In genomic region chr1:229627003-229627402, GRCh38 we compare ENCODE assay signal across 8 cellular contexts. TPM values are rescaled to one million over a fixed set of nuclear protein-coding genes. Genes with fewer than 3 reads are reported as not detected.
DNase-seq lines count a peak whose midpoint lies in the region; ATAC-seq and TF ChIP-seq lines count a peak whose summit lies in the region.

No MANE protein-coding gene starts in this region.

- no peak for ATAC-seq in stimulated activated naive CD8-positive, alpha-beta T cell treated with anti-CD3 and anti-CD28 coated beads, Interleukin-15, Interleukin-2, amounts not matched to agents 100 U/mL and 50 U/mL, for 24 hours
- ATAC-seq in memory B cell (ENCODE audit: low read depth) (no peak), aorta (ENCODE audit: low FRiP score) (no peak), GM21528 (IDR thresholded peaks at IDR 0.05; ENCODE audit: low FRiP score, unreplicated experiment) (no peak), GM18907 (IDR thresholded peaks at IDR 0.05; ENCODE audit: unreplicated experiment) (no peak)

- WGBS in aorta, 2 donors, result 0 to 2% methylated on average over 4 of the region's 4 CpGs

- no peaks in the 10 kb centered on the region for H3K36me3 ChIP-seq in aorta (ENCODE audit: control insufficient read depth in 1 of 2, insufficient read depth in 2 of 2, low read length in 1 of 2)

- no peaks in the 10 kb centered on the region for H3K27me3 Mint-ChIP-seq in stimulated activated naive CD8-positive, alpha-beta T cell treated with anti-CD3 and anti-CD28 coated beads, Interleukin-15, Interleukin-2, amounts not matched to agents 100 ng/mL and 50 ng/mL, for 24 hours
- no peaks in the 10 kb centered on the region for H3K27me3 Mint-ChIP-seq in memory B cell

- peak overlapping the region; percentile 91 for H3K4me3 Mint-ChIP-seq in stimulated activated naive CD8-positive, alpha-beta T cell treated with anti-CD3 and anti-CD28 coated beads, Interleukin-15, Interleukin-2, amounts not matched to agents 100 ng/mL and 50 ng/mL, for 24 hours
- H3K4me3 Mint-ChIP-seq in memory B cell, result peak overlapping the region; percentile 99

- H3K4me1 Mint-ChIP-seq in stimulated activated naive CD8-positive, alpha-beta T cell treated with anti-CD3 and anti-CD28 coated beads, Interleukin-15, Interleukin-2, amounts not matched to agents 100 ng/mL and 50 ng/mL, for 24 hours (ENCODE audit: low read depth), result peaks cover 74% of the 10 kb centered on the region
- H3K4me1 Mint-ChIP-seq in memory B cell, result peaks cover 26% of the 10 kb centered on the region

- H3K36me3 Mint-ChIP-seq in stimulated activated naive CD8-positive, alpha-beta T cell treated with anti-CD3 and anti-CD28 coated beads, Interleukin-15, Interleukin-2, amounts not matched to agents 100 ng/mL and 50 ng/mL, for 24 hours (ENCODE audit: low read depth), result peaks cover 46% of the 10 kb centered on the region
- no peaks in the 10 kb centered on the region for H3K36me3 Mint-ChIP-seq in memory B cell

- no peak for TF ChIP-seq CTCF in astrocyte of the cerebellum (IDR thresholded peaks at IDR 0.05; ENCODE audit: low read depth, low read length, missing control alignments)

- in situ Hi-C loops in astrocyte of the cerebellum (cut with HindIII; ENCODE audit: low sequenced_read_pairs), result no loop called here

- no peaks in the 10 kb centered on the region for H3K9me3 ChIP-seq in aorta (ENCODE audit: control insufficient read depth, low read length)

- H3K4me3 ChIP-seq in astrocyte of the cerebellum (ENCODE audit: low read depth, low read length), result peak overlapping the region; percentile 84
- peak overlapping the region; percentile 80 to 100 for H3K4me3 ChIP-seq in aorta (ENCODE audit: low read length in 2 of 2)

- no peak for DNase-seq in stimulated activated naive CD8-positive, alpha-beta T cell treated with anti-CD3 and anti-CD28 coated beads, Interleukin-15, Interleukin-2, amounts not matched to agents 100 U/mL and 50 U/mL, for 24 hours
- DNase-seq in astrocyte of the cerebellum (ENCODE audit: low read depth), result no peak
- no peak for DNase-seq in memory B cell (ENCODE audit: low spot score in 2 of 2)
- DNase-seq in aorta, result no peak
- no peak for DNase-seq in GM03348 (ENCODE audit: low spot score)

- H3K9me3 Mint-ChIP-seq in stimulated activated naive CD8-positive, alpha-beta T cell treated with anti-CD3 and anti-CD28 coated beads, Interleukin-15, Interleukin-2, amounts not matched to agents 100 ng/mL and 50 ng/mL, for 24 hours, result no peaks in the 10 kb centered on the region
- no peaks in the 10 kb centered on the region for H3K9me3 Mint-ChIP-seq in memory B cell

- intact Hi-C loops in aorta (cut with DNase I), result no loop called here

- peak overlapping the region; percentile 96 for H3K27ac Mint-ChIP-seq in stimulated activated naive CD8-positive, alpha-beta T cell treated with anti-CD3 and anti-CD28 coated beads, Interleukin-15, Interleukin-2, amounts not matched to agents 100 ng/mL and 50 ng/mL, for 24 hours
- H3K27ac Mint-ChIP-seq in memory B cell, result peak overlapping the region; percentile 90

- no peaks in the 10 kb centered on the region for H3K27me3 ChIP-seq in aorta (ENCODE audit: control insufficient read depth in 1 of 2, insufficient read depth in 2 of 2, low read length in 1 of 2)

- no peak overlapping the region for H3K27ac ChIP-seq in aorta (ENCODE audit: low read depth in 1 of 2, low read length in 2 of 2)

- peaks cover 0 to 5% of the 10 kb centered on the region in 2 donors for H3K4me1 ChIP-seq in aorta (ENCODE audit: control insufficient read depth in 1 of 2, insufficient read depth in 2 of 2, low read length in 2 of 2)

RNA-seq across cellular contexts. Expression of gene URB2, which starts 1.0 kb away (rescaled TPM):
- 1 to 10 TPM; 6.8 to 8.9 TPM for total RNA-seq in aorta
- polyA plus RNA-seq in aorta, result 1 to 10 TPM in 1 of 2 donors, under 1 TPM in 1; 0.50 to 2.1 TPM

RNA-seq across cellular contexts. Expression of gene TAF5L, which starts 1.1 kb away (rescaled TPM):
- 10 to 100 TPM; 29.8 to 37.8 TPM for total RNA-seq in aorta
- polyA plus RNA-seq in aorta, result 10 to 100 TPM; 11.6 to 16.0 TPM
